8 cellular contexts compared by ENCODE assay signal in genomic region chr1:199041173-199041914, GRCh38.
DNase-seq lines count a peak whose midpoint lies in the region; ATAC-seq and TF ChIP-seq lines count a peak whose summit lies in the region.

No MANE protein-coding gene starts in this region.

- H3K9me3 ChIP-seq in CD8-positive, alpha-beta memory T cell (ENCODE audit: low read length): no peaks in the 10 kb centered on the region
- H3K9me3 ChIP-seq in esophagus muscularis mucosa: no peaks in the 10 kb centered on the region

- TF ChIP-seq POLR2A in esophagus muscularis mucosa (IDR thresholded peaks at IDR 0.05; ENCODE audit: low read depth): no peak

- H3K4me3 ChIP-seq in CD8-positive, alpha-beta memory T cell (ENCODE audit: low read length): no peak overlapping the region
- H3K4me3 ChIP-seq in esophagus muscularis mucosa: no peak overlapping the region

- POLR2A ChIA-PET in CD8-positive, alpha-beta memory T cell (lab: Charles Lee): no interaction called here

- H3K4me1 Mint-ChIP-seq in CD8-positive, alpha-beta memory T cell: peaks cover 18 to 40% (median 32%) of the 10 kb centered on the region in 3 donors
- H3K4me1 Mint-ChIP-seq in activated T-helper 17 cell treated with anti-CD3 and anti-CD28 coated beads, Interleukin-2, amount 50 U/mL, for 72 hours: peaks cover 19% of the 10 kb centered on the region

- H3K9me3 Mint-ChIP-seq in CD8-positive, alpha-beta memory T cell: no peaks in the 10 kb centered on the region
- no peaks in the 10 kb centered on the region for H3K9me3 Mint-ChIP-seq in activated T-helper 17 cell treated with anti-CD3 and anti-CD28 coated beads, Interleukin-2, amount 50 U/mL, for 72 hours

- ATAC-seq in GM19455 (IDR thresholded peaks at IDR 0.05; ENCODE audit: unreplicated experiment): peak; percentile 100
- ATAC-seq in HG03460 (IDR thresholded peaks at IDR 0.05; ENCODE audit: unreplicated experiment): peak; percentile 98
- ATAC-seq in activated T-helper 17 cell treated with anti-CD3 and anti-CD28 coated beads, Interleukin-2, amount 50 U/mL, for 72 hours (replicated peaks): peak; percentile 93

- 30% methylated on average over 4 of the region's 4 CpGs for WGBS in esophagus muscularis mucosa

- H3K4me3 Mint-ChIP-seq in CD8-positive, alpha-beta memory T cell: peak overlapping the region in 6 of 7 donors; percentile 27 to 68 (median 64)
- peak overlapping the region; percentile 9 for H3K4me3 Mint-ChIP-seq in activated T-helper 17 cell treated with anti-CD3 and anti-CD28 coated beads, Interleukin-2, amount 50 U/mL, for 72 hours

- CTCF ChIA-PET in CD8-positive, alpha-beta memory T cell (lab: Charles Lee): no interaction called here

- H3K27ac ChIP-seq in CD8-positive, alpha-beta memory T cell (ENCODE audit: low read depth, low read length): no peak overlapping the region
- H3K27ac ChIP-seq in esophagus muscularis mucosa (replicated peaks in 1 of 4): no peak overlapping the region

- H3K27me3 ChIP-seq in CD8-positive, alpha-beta memory T cell (ENCODE audit: insufficient read depth, low read length, poor library complexity, severe bottlenecking): no peaks in the 10 kb centered on the region
- H3K27me3 ChIP-seq in esophagus muscularis mucosa: no peaks in the 10 kb centered on the region

- H3K36me3 Mint-ChIP-seq in CD8-positive, alpha-beta memory T cell: no peaks in the 10 kb centered on the region
- no peaks in the 10 kb centered on the region for H3K36me3 Mint-ChIP-seq in activated T-helper 17 cell treated with anti-CD3 and anti-CD28 coated beads, Interleukin-2, amount 50 U/mL, for 72 hours (ENCODE audit: low read depth)

- H3K27me3 Mint-ChIP-seq in CD8-positive, alpha-beta memory T cell: peaks cover 3 to 4% of the 10 kb centered on the region in 2 donors
- no peaks in the 10 kb centered on the region for H3K27me3 Mint-ChIP-seq in activated T-helper 17 cell treated with anti-CD3 and anti-CD28 coated beads, Interleukin-2, amount 50 U/mL, for 72 hours

- DNase-seq in CD8-positive, alpha-beta memory T cell: peak in 2 of 5 donors; percentile 24 to 35
- no peak for DNase-seq in NCI-H2029 treated with DMSO at 0.1 percent for 48 hours (lab: John Stamatoyannopoulos, UW)
- DNase-seq in cerebellar nuclear complex (lab: John Stamatoyannopoulos, UW): no peak
- no peak for DNase-seq in esophagus muscularis mucosa (ENCODE audit: extremely low spot score)
- no peak for DNase-seq in T-helper 9 cell

- H3K27ac Mint-ChIP-seq in CD8-positive, alpha-beta memory T cell: peak overlapping the region in 1 of 8 donors; percentile 17
- H3K27ac Mint-ChIP-seq in activated T-helper 17 cell treated with anti-CD3 and anti-CD28 coated beads, Interleukin-2, amount 50 U/mL, for 72 hours: no peak overlapping the region

- H3K36me3 ChIP-seq in CD8-positive, alpha-beta memory T cell (ENCODE audit: insufficient read depth, low read length): no peaks in the 10 kb centered on the region
- no peaks in the 10 kb centered on the region for H3K36me3 ChIP-seq in esophagus muscularis mucosa

- no peak for TF ChIP-seq EP300 in esophagus muscularis mucosa (IDR thresholded peaks at IDR 0.05)

- H3K4me1 ChIP-seq in CD8-positive, alpha-beta memory T cell (ENCODE audit: insufficient read depth, low read length): peaks cover 23% of the 10 kb centered on the region
- H3K4me1 ChIP-seq in esophagus muscularis mucosa: no peaks in the 10 kb centered on the region

- intact Hi-C loops in esophagus muscularis mucosa (cut with DNase I): no loop called here

- TF ChIP-seq CTCF in esophagus muscularis mucosa (IDR thresholded peaks at IDR 0.05): no peak
